19 cellular contexts compared by ENCODE assay signal in genomic region chr1:39266792-39267191, GRCh38.
DNase-seq lines count a peak whose midpoint lies in the region; ATAC-seq, FAIRE-seq and TF ChIP-seq lines count a peak whose summit lies in the region.
"Had no signal": no experiment of that assay in that cellular context is flagged by ENCODE, and none has a peak within 500 bp of the region (broad histone marks: within the 10 kb centered on the region; RNA-seq: fewer than 3 reads in every experiment).

No MANE protein-coding gene starts in this region.

- H3K27me3 ChIP-seq in CD4-positive, alpha-beta memory T cell (ENCODE audit: insufficient read depth, low read length) = no peaks in the 10 kb centered on the region
- H3K27me3 ChIP-seq in HUES64 (ENCODE audit: insufficient read depth, low read length) (no peaks in the 10 kb centered on the region), sigmoid colon (no peaks in the 10 kb centered on the region), small intestine (ENCODE audit: control insufficient read depth in 2 of 2, insufficient read depth in 2 of 2, low read length in 2 of 2) (no peaks in the 10 kb centered on the region), Karpas-422 (ENCODE audit: low read length) (no peaks in the 10 kb centered on the region)
- H3K27me3 ChIP-seq: right atrium auricular region had no signal

- FAIRE-seq in small intestine (lab: Jason Lieb, UNC) = no peak

- CTCF ChIA-PET in CD4-positive, alpha-beta memory T cell (lab: Charles Lee; ENCODE audit: partially characterized antibody) = interaction anchor here (1.0 to 20.4 kb wide), 7 partner anchors 8 to 168 kb away, joined by 3 to 820 read pairs (median 4); no protein-coding TSS in a partner anchor

- H3K9ac ChIP-seq in HUES64 (ENCODE audit: low read depth, low read length) = no peak overlapping the region
- no peak overlapping the region for H3K9ac ChIP-seq in Karpas-422 (ENCODE audit: low read length)

- POLR2A ChIA-PET in CD4-positive, alpha-beta memory T cell (lab: Charles Lee; ENCODE audit: partially characterized antibody) = interaction anchor here (0.5 to 1.3 kb wide), 2 partner anchors 10 to 72 kb away, joined by 3 read pairs; no protein-coding TSS in a partner anchor

- peaks cover 84% of the 10 kb centered on the region for H3K4me1 ChIP-seq in CD4-positive, alpha-beta memory T cell (ENCODE audit: insufficient read depth, low read length)
- H3K4me1 ChIP-seq in HUES64 (ENCODE audit: insufficient read depth, low read length) = peaks cover 53% of the 10 kb centered on the region
- H3K4me1 ChIP-seq in sigmoid colon = peaks cover 0 to 82% (median 76%) of the 10 kb centered on the region in 4 donors
- peaks cover 0 to 5% of the 10 kb centered on the region in 2 donors for H3K4me1 ChIP-seq in small intestine (ENCODE audit: control insufficient read depth in 2 of 2, insufficient read depth in 1 of 2, low read depth in 1 of 2, low read length in 1 of 2)
- H3K4me1 ChIP-seq in Karpas-422 (ENCODE audit: low read length) = peaks cover 33% of the 10 kb centered on the region

- TF ChIP-seq EP300 in sigmoid colon (IDR thresholded peaks at IDR 0.05) = no peak

- H3K36me3 Mint-ChIP-seq in CD4-positive, alpha-beta memory T cell = peaks cover 13 to 53% of the 10 kb centered on the region in 2 donors
- no peaks in the 10 kb centered on the region for H3K36me3 Mint-ChIP-seq in chondrocyte (ENCODE audit: low read depth)

- no peak overlapping the region for H3K4me2 ChIP-seq in Karpas-422 (ENCODE audit: low read depth, low read length, poor library complexity, severe bottlenecking)

- no peaks in the 10 kb centered on the region for H3K9me3 Mint-ChIP-seq in CD4-positive, alpha-beta memory T cell
- no peaks in the 10 kb centered on the region for H3K9me3 Mint-ChIP-seq in chondrocyte (ENCODE audit: low read depth)
- H3K9me3 Mint-ChIP-seq: activated naive CD4-positive, alpha-beta T cell treated with anti-CD3 and anti-CD28 coated beads, Interleukin-2, amount 50 U/mL, for 72 hours; CD4-positive, CD25-positive, alpha-beta regulatory T cell had no signal

- peak overlapping the region in 2 of 8 donors; percentile 5 to 41 for H3K4me3 Mint-ChIP-seq in CD4-positive, alpha-beta memory T cell
- no peak overlapping the region for H3K4me3 Mint-ChIP-seq in chondrocyte (ENCODE audit: unreplicated experiment)

- no peaks in the 10 kb centered on the region for H3K79me2 ChIP-seq in Karpas-422 (ENCODE audit: low read length)

- DNase-seq in CD4-positive, alpha-beta memory T cell = no peak
- DNase-seq in chondrocyte (ENCODE audit: low spot score) (no peak), sigmoid colon (no peak), NCI-H2107 treated with DMSO at 0.1 percent for 48 hours (lab: John Stamatoyannopoulos, UW; ENCODE audit: unreplicated experiment) (no peak), small intestine (no peak), Karpas-422 (no peak)
- DNase-seq: central memory CD4-positive, alpha-beta T cell; HCEC 1CT; kidney glomerular epithelial cell; NCI-H1092; NCI-H1930; stimulated activated CD4-positive, alpha-beta T cell treated with anti-CD3 and anti-CD28 coated beads, Interleukin-12 subunit alpha, Interleukin-12 subunit beta, amount 100 ng/mL, for 4 hours; stimulated activated CD4-positive, alpha-beta T cell treated with anti-CD3 and anti-CD28 coated beads, Interleukin-4, amount 100 ng/mL, for 4 hours; stimulated activated naive CD4-positive, alpha-beta T cell treated with Interleukin-2 at 50 U/mL for 16 hours had no signal

- peak overlapping the region in 4 of 7 donors; percentile 3 to 79 (median 62) for H3K27ac Mint-ChIP-seq in CD4-positive, alpha-beta memory T cell
- peak overlapping the region; percentile 20 for H3K27ac Mint-ChIP-seq in chondrocyte (ENCODE audit: unreplicated experiment)
- H3K27ac Mint-ChIP-seq: activated naive CD4-positive, alpha-beta T cell treated with anti-CD3 and anti-CD28 coated beads, Interleukin-2, amount 50 U/mL, for 72 hours had no signal

- TF ChIP-seq CTCF in chondrocyte (IDR thresholded peaks at IDR 0.05) = no peak
- no peak for TF ChIP-seq CTCF in sigmoid colon (IDR thresholded peaks at IDR 0.05)

- no peaks in the 10 kb centered on the region for H3K9me2 ChIP-seq in Karpas-422 (replicated peaks; ENCODE audit: insufficient read depth, low read length)

- no peaks in the 10 kb centered on the region for H3K9me3 ChIP-seq in CD4-positive, alpha-beta memory T cell (ENCODE audit: control insufficient read depth in 1 of 2, low read length in 2 of 2)
- H3K9me3 ChIP-seq in HUES64 (ENCODE audit: insufficient read depth, low read depth, low read length) (no peaks in the 10 kb centered on the region), sigmoid colon (no peaks in the 10 kb centered on the region), small intestine (ENCODE audit: control insufficient read depth, low read depth) (no peaks in the 10 kb centered on the region), Karpas-422 (ENCODE audit: low read length) (no peaks in the 10 kb centered on the region)
- H3K9me3 ChIP-seq: right atrium auricular region had no signal

- no peaks in the 10 kb centered on the region for H3K36me3 ChIP-seq in CD4-positive, alpha-beta memory T cell (ENCODE audit: insufficient read depth, low read length)
- H3K36me3 ChIP-seq in HUES64 (ENCODE audit: insufficient read depth, low read length) (peaks cover 6% of the 10 kb centered on the region; the same call in 1 of the 2 replicates), sigmoid colon (no peaks in the 10 kb centered on the region), small intestine (ENCODE audit: control insufficient read depth in 2 of 2, insufficient read depth in 2 of 2, low read length in 2 of 2) (no peaks in the 10 kb centered on the region), Karpas-422 (ENCODE audit: insufficient read depth, low read length) (no peaks in the 10 kb centered on the region)
- H3K36me3 ChIP-seq: right atrium auricular region had no signal

- H3K27ac ChIP-seq in CD4-positive, alpha-beta memory T cell (ENCODE audit: low read depth, low read length) = no peak overlapping the region
- H3K27ac ChIP-seq in HUES64 (ENCODE audit: low read depth, low read length) (peak overlapping the region; percentile 34), sigmoid colon (peak overlapping the region; percentile 81 to 88 (median 88)), small intestine (ENCODE audit: low read depth in 1 of 2, low read length in 1 of 2) (no peak overlapping the region), Karpas-422 (ENCODE audit: low read length) (no peak overlapping the region)

- no peak for ATAC-seq in GM18498 (IDR thresholded peaks at IDR 0.05; ENCODE audit: unreplicated experiment)
- ATAC-seq: activated naive CD4-positive, alpha-beta T cell treated with anti-CD3 and anti-CD28 coated beads, Interleukin-2, amount 50 U/mL, for 72 hours had no signal

- H3K27me3 Mint-ChIP-seq in CD4-positive, alpha-beta memory T cell = no peaks in the 10 kb centered on the region
- H3K27me3 Mint-ChIP-seq in chondrocyte (ENCODE audit: low read depth) = no peaks in the 10 kb centered on the region
- H3K27me3 Mint-ChIP-seq: CD4-positive, CD25-positive, alpha-beta regulatory T cell had no signal

- H3K4me1 Mint-ChIP-seq in CD4-positive, alpha-beta memory T cell = peaks cover 63 to 89% (median 79%) of the 10 kb centered on the region in 4 donors
- peaks cover 67% of the 10 kb centered on the region for H3K4me1 Mint-ChIP-seq in chondrocyte (ENCODE audit: low read depth)

- 88% methylated on average over 1 of the region's 1 CpG for WGBS in HUES64
- WGBS in sigmoid colon, 2 donors = 79 to 85% methylated on average over 1 of the region's 1 CpG
- 63 to 90% (median 68%) methylated on average over 1 of the region's 1 CpG for WGBS in small intestine, 3 donors

- no peak for TF ChIP-seq POLR2A in sigmoid colon (IDR thresholded peaks at IDR 0.05)

- peaks cover 6% of the 10 kb centered on the region; the same call in 1 of the 2 replicates for H4K20me1 ChIP-seq in Karpas-422 (ENCODE audit: insufficient read depth, low read depth, low read length)

- H3K4me3 ChIP-seq in CD4-positive, alpha-beta memory T cell (ENCODE audit: low read length in 2 of 2) = no peak overlapping the region
- no peak overlapping the region for H3K4me3 ChIP-seq in HUES64 (ENCODE audit: low read length)
- H3K4me3 ChIP-seq in sigmoid colon = no peak overlapping the region
- no peak overlapping the region for H3K4me3 ChIP-seq in small intestine (ENCODE audit: low read depth in 1 of 2, low read length in 2 of 2)
- H3K4me3 ChIP-seq in Karpas-422 (ENCODE audit: low read length) = no peak overlapping the region
- H3K4me3 ChIP-seq: right atrium auricular region had no signal

- intact Hi-C loops in CD4-positive, alpha-beta memory T cell (cut with micrococcal nuclease) = no loop called here
- intact Hi-C loops in sigmoid colon (cut with DNase I) = loop anchor here (5.0 kb wide), 1 partner anchor 141 kb away; no protein-coding TSS in a partner anchor

- H2AFZ ChIP-seq in Karpas-422 (ENCODE audit: low read length) = no peak overlapping the region

Comparison
In these comparisons a context has a peak if more than half of its experiments do, and no peak if none do; other contexts are left out.
1. H3K27ac ChIP-seq: peak in HUES64 (single experiment) and sigmoid colon (4 of 4); none in CD4-positive, alpha-beta memory T cell (single experiment), small intestine (0 of 2) and Karpas-422 (single experiment).